In genomic region chr12:20507061-20507460, GRCh38 we compare ENCODE assay signal across 11 cellular contexts.
"Had no signal": no experiment of that assay in that cellular context is flagged by ENCODE, and none has a peak within 500 bp of the region (broad histone marks: within the 10 kb centered on the region; RNA-seq: fewer than 3 reads in every experiment).

No MANE protein-coding gene starts in this region.

- H2AFZ ChIP-seq: hepatocyte had no signal

- H3K4me3 ChIP-seq: gastrocnemius medialis, hepatocyte, ovary, upper lobe of right lung had no signal

- DNase-seq: activated effector memory CD4-positive, alpha-beta T cell treated with Interleukin-2 at 50 U/mL for 16 hours; activated T-cell treated with anti-CD3 and anti-CD28 coated beads, Interleukin-2, amount 50 U/mL, for 1 hour; effector memory CD4-positive, alpha-beta T cell; gastrocnemius medialis; kidney glomerular epithelial cell; ovary; stimulated activated CD4-positive, alpha-beta T cell treated with anti-CD3 and anti-CD28 coated beads, Interleukin-12 subunit alpha, Interleukin-12 subunit beta, amount 100 ng/mL, for 4 hours; stimulated activated naive CD4-positive, alpha-beta T cell treated with Interleukin-2 at 50 U/mL for 16 hours; upper lobe of right lung had no signal

- H3K27me3 ChIP-seq: gastrocnemius medialis, hepatocyte, ovary, upper lobe of right lung had no signal

- H3K9me3 ChIP-seq: gastrocnemius medialis, ovary, upper lobe of right lung had no signal

- H3K36me3 ChIP-seq: gastrocnemius medialis, ovary, upper lobe of right lung had no signal

- H3K27ac ChIP-seq: gastrocnemius medialis, hepatocyte, ovary, upper lobe of right lung had no signal

- H3K4me1 ChIP-seq: gastrocnemius medialis, upper lobe of right lung had no signal

- H3K4me2 ChIP-seq: hepatocyte had no signal

- ATAC-seq: activated CD4-positive, CD25-positive, alpha-beta regulatory T cell treated with anti-CD3 and anti-CD28 coated beads, Interleukin-2, amount 50 U/mL, for 24 hours; gastrocnemius medialis; upper lobe of right lung had no signal
